ENCODE assay signal across 12 cellular contexts in genomic region chr11:12801976-12802375, GRCh38.
DNase-seq lines count a peak whose midpoint lies in the region; ATAC-seq, FAIRE-seq and TF ChIP-seq lines count a peak whose summit lies in the region.
"Had no signal": no experiment of that assay in that cellular context is flagged by ENCODE, and none has a peak within 500 bp of the region (broad histone marks: within the 10 kb centered on the region; RNA-seq: fewer than 3 reads in every experiment).

No MANE protein-coding gene starts in this region.

- no peaks in the 10 kb centered on the region for H3K4me1 Mint-ChIP-seq in activated naive CD8-positive, alpha-beta T cell treated with anti-CD3 and anti-CD28 coated beads for 36 hours
- no peaks in the 10 kb centered on the region for H3K4me1 Mint-ChIP-seq in activated T-cell treated with anti-CD3 and anti-CD28 coated beads, Interleukin-2, amount 50 U/mL, for 72 hours (ENCODE audit: low read depth)
- H3K4me1 Mint-ChIP-seq: activated naive CD8-positive, alpha-beta T cell treated with anti-CD3 and anti-CD28 coated beads, Interleukin-2, amount 10 ng/mL, durations not matched to agents 7 days and 5 days; CD4-positive, alpha-beta memory T cell had no signal

- TF ChIP-seq CTCF in WERI-Rb-1 (IDR thresholded peaks at IDR 0.05; ENCODE audit: low read depth, low read length) (no peak), kidney (IDR thresholded peaks at IDR 0.05; ENCODE audit: borderline replicate concordance, extremely low read depth, insufficient read depth) (no peak), smooth muscle cell (IDR thresholded peaks at IDR 0.05; ENCODE audit: borderline replicate concordance, insufficient read depth, poor library complexity, severe bottlenecking) (no peak)

- peak overlapping the region; percentile 88 for H3K27ac ChIP-seq in WERI-Rb-1
- peak overlapping the region; percentile 75 to 82 for H3K27ac ChIP-seq in kidney (ENCODE audit: low read depth in 2 of 2, low read length in 2 of 2)
- peak overlapping the region; percentile 99 for H3K27ac ChIP-seq in smooth muscle cell (ENCODE audit: low read depth)

- peaks cover 72% of the 10 kb centered on the region for H3K27me3 Mint-ChIP-seq in activated naive CD8-positive, alpha-beta T cell treated with anti-CD3 and anti-CD28 coated beads for 36 hours
- H3K27me3 Mint-ChIP-seq in activated T-cell treated with anti-CD3 and anti-CD28 coated beads, Interleukin-2, amount 50 U/mL, for 72 hours (ENCODE audit: low read depth), result peaks cover 88% of the 10 kb centered on the region

- H3K9ac ChIP-seq in kidney (ENCODE audit: low read length in 2 of 2) (no peak overlapping the region), smooth muscle cell (ENCODE audit: low read depth) (peak overlapping the region; percentile 81)

- peak overlapping the region; percentile 51 for H3K4me2 ChIP-seq in smooth muscle cell

- H3K36me3 Mint-ChIP-seq in activated naive CD8-positive, alpha-beta T cell treated with anti-CD3 and anti-CD28 coated beads for 36 hours, result no peaks in the 10 kb centered on the region
- H3K36me3 Mint-ChIP-seq in activated T-cell treated with anti-CD3 and anti-CD28 coated beads, Interleukin-2, amount 50 U/mL, for 72 hours (ENCODE audit: insufficient read depth in 2 of 2), result no peaks in the 10 kb centered on the region
- H3K36me3 Mint-ChIP-seq: activated naive CD8-positive, alpha-beta T cell treated with anti-CD3 and anti-CD28 coated beads, Interleukin-2, amount 10 ng/mL, durations not matched to agents 7 days and 5 days; CD4-positive, alpha-beta memory T cell had no signal

- H3K4me1 ChIP-seq in kidney (ENCODE audit: control insufficient read depth in 1 of 2, insufficient read depth in 1 of 2, low read depth in 1 of 2, low read length in 2 of 2), result peaks cover 21 to 50% of the 10 kb centered on the region in 2 donors
- H3K4me1 ChIP-seq in smooth muscle cell (ENCODE audit: low read depth), result peaks cover 67% of the 10 kb centered on the region

- no peak for FAIRE-seq in kidney (lab: Jason Lieb, UNC)
- FAIRE-seq: colon had no signal

- no peak overlapping the region for H3K4me3 Mint-ChIP-seq in activated naive CD8-positive, alpha-beta T cell treated with anti-CD3 and anti-CD28 coated beads for 36 hours
- H3K4me3 Mint-ChIP-seq in activated T-cell treated with anti-CD3 and anti-CD28 coated beads, Interleukin-2, amount 50 U/mL, for 72 hours, result no peak overlapping the region
- H3K4me3 Mint-ChIP-seq: activated naive CD8-positive, alpha-beta T cell treated with anti-CD3 and anti-CD28 coated beads, Interleukin-2, amount 10 ng/mL, durations not matched to agents 7 days and 5 days; CD4-positive, alpha-beta memory T cell had no signal

- no peaks in the 10 kb centered on the region for H3K9me3 ChIP-seq in WERI-Rb-1 (ENCODE audit: severe bottlenecking)
- no peaks in the 10 kb centered on the region for H3K9me3 ChIP-seq in kidney (ENCODE audit: control insufficient read depth in 1 of 2, low read length in 2 of 2)
- no peaks in the 10 kb centered on the region for H3K9me3 ChIP-seq in smooth muscle cell (replicated peaks; ENCODE audit: low read depth)
- H3K9me3 ChIP-seq: suprapubic skin had no signal

- no peak overlapping the region for H3K4me3 ChIP-seq in WERI-Rb-1 (ENCODE audit: low read depth, low read length)
- H3K4me3 ChIP-seq in kidney (ENCODE audit: low read length in 2 of 2), result no peak overlapping the region
- H3K4me3 ChIP-seq in smooth muscle cell, result no peak overlapping the region
- H3K4me3 ChIP-seq: suprapubic skin had no signal

- peaks cover 84% of the 10 kb centered on the region for H3K79me2 ChIP-seq in smooth muscle cell (ENCODE audit: low read depth)

- H4K20me1 ChIP-seq in smooth muscle cell (ENCODE audit: low read depth), result peaks cover 67% of the 10 kb centered on the region

- 79% methylated on average over 1 of the region's 1 CpG for WGBS in smooth muscle cell (ENCODE audit: low lambda C conversion rate)

- no peak overlapping the region for H2AFZ ChIP-seq in smooth muscle cell (ENCODE audit: low read depth)

- H3K27ac Mint-ChIP-seq in activated naive CD8-positive, alpha-beta T cell treated with anti-CD3 and anti-CD28 coated beads for 36 hours, result no peak overlapping the region
- no peak overlapping the region for H3K27ac Mint-ChIP-seq in activated T-cell treated with anti-CD3 and anti-CD28 coated beads, Interleukin-2, amount 50 U/mL, for 72 hours
- H3K27ac Mint-ChIP-seq: activated naive CD8-positive, alpha-beta T cell treated with anti-CD3 and anti-CD28 coated beads, Interleukin-2, amount 10 ng/mL, durations not matched to agents 7 days and 5 days; CD4-positive, alpha-beta memory T cell had no signal

- DNase-seq in HT-29 (ENCODE audit: low spot score) (peak; percentile 43), WERI-Rb-1 (no peak), kidney (no peak), smooth muscle cell (lab: John Stamatoyannopoulos, UW; ENCODE audit: unreplicated experiment) (no peak), NCI-H2227 treated with DMSO at 0.1 percent for 48 hours (lab: John Stamatoyannopoulos, UW) (no peak)
- no peak for DNase-seq in activated naive CD8-positive, alpha-beta T cell treated with anti-CD3 and anti-CD28 coated beads for 36 hours
- DNase-seq in activated T-cell treated with anti-CD3 and anti-CD28 coated beads, Interleukin-2, amount 50 U/mL, for 72 hours, result no peak
- DNase-seq: activated CD8-positive, alpha-beta memory T cell treated with anti-CD3 and anti-CD28 coated beads, Interleukin-2, amount 50 U/mL, for 4 hours; activated naive CD8-positive, alpha-beta T cell treated with anti-CD3 and anti-CD28 coated beads, Interleukin-2, amount 10 ng/mL, durations not matched to agents 7 days and 5 days; CD4-positive, alpha-beta memory T cell had no signal

- no peaks in the 10 kb centered on the region for H3K9me3 Mint-ChIP-seq in activated naive CD8-positive, alpha-beta T cell treated with anti-CD3 and anti-CD28 coated beads for 36 hours
- no peaks in the 10 kb centered on the region for H3K9me3 Mint-ChIP-seq in activated T-cell treated with anti-CD3 and anti-CD28 coated beads, Interleukin-2, amount 50 U/mL, for 72 hours
- H3K9me3 Mint-ChIP-seq: activated naive CD8-positive, alpha-beta T cell treated with anti-CD3 and anti-CD28 coated beads, Interleukin-2, amount 10 ng/mL, durations not matched to agents 7 days and 5 days had no signal

- ATAC-seq in activated T-cell treated with anti-CD3 and anti-CD28 coated beads, Interleukin-2, amount 50 U/mL, for 72 hours (replicated peaks in 1 of 2), result no peak

- peaks cover 49% of the 10 kb centered on the region for H3F3A ChIP-seq in smooth muscle cell (ENCODE audit: low read depth)

- H3K27me3 ChIP-seq in WERI-Rb-1 (ENCODE audit: insufficient read depth, low read depth, severe bottlenecking), result no peaks in the 10 kb centered on the region
- no peaks in the 10 kb centered on the region for H3K27me3 ChIP-seq in smooth muscle cell (ENCODE audit: low read depth)
- H3K27me3 ChIP-seq: suprapubic skin had no signal

- H3K36me3 ChIP-seq in WERI-Rb-1 (no peaks in the 10 kb centered on the region), kidney (ENCODE audit: control insufficient read depth in 1 of 2, insufficient read depth in 2 of 2, low read length in 2 of 2) (no peaks in the 10 kb centered on the region), smooth muscle cell (ENCODE audit: low read depth) (no peaks in the 10 kb centered on the region)
- H3K36me3 ChIP-seq: suprapubic skin had no signal

- intact Hi-C loops in kidney (cut with DNase I), result no loop called here
